ENCODE assay signal across 28 cellular contexts in genomic region chr11:13355191-13355590, GRCh38.
"Had no signal": no experiment of that assay in that cellular context is flagged by ENCODE, and none has a peak within 500 bp of the region (broad histone marks: within the 10 kb centered on the region; RNA-seq: fewer than 3 reads in every experiment).

No MANE protein-coding gene starts in this region.

- FAIRE-seq: endothelial cell of umbilical vein, keratinocyte had no signal

- H3K9ac ChIP-seq: neural progenitor cell had no signal

- H3K4me2 ChIP-seq: neural progenitor cell had no signal

- H3K4me1 Mint-ChIP-seq: nephron; stimulated activated naive CD8-positive, alpha-beta T cell treated with anti-CD3 and anti-CD28 coated beads, Interleukin-15, amount 100 ng/mL, for 72 hours had no signal

- H3K9me3 ChIP-seq: colonic mucosa, esophagus muscularis mucosa, gastroesophageal sphincter, left lung, prostate gland, sigmoid colon, spleen, suprapubic skin, transverse colon, upper lobe of right lung, uterus had no signal

- H3K4me3 Mint-ChIP-seq: dendritic cell treated with granulocyte-macrophage colony-stimulating factor and Interleukin-4, amounts not matched to agents 40 ng/mL and 50 ng/mL, for 4 days; naive thymus-derived CD4-positive, alpha-beta T cell; nephron; neural progenitor cell; stimulated activated naive CD8-positive, alpha-beta T cell treated with anti-CD3 and anti-CD28 coated beads, Interleukin-15, amount 100 ng/mL, for 72 hours had no signal

- H3K4me3 ChIP-seq: colonic mucosa, esophagus muscularis mucosa, gastroesophageal sphincter, left lung, neural progenitor cell, prostate gland, sigmoid colon, skin epidermis, spleen, suprapubic skin, transverse colon, upper lobe of right lung, uterus had no signal

- H3K27me3 ChIP-seq: colonic mucosa, esophagus muscularis mucosa, foreskin keratinocyte, gastroesophageal sphincter, left lung, neural progenitor cell, sigmoid colon, spleen, suprapubic skin, transverse colon, upper lobe of right lung, uterus had no signal

- DNase-seq: colonic mucosa; effector memory CD4-positive, alpha-beta T cell; foreskin keratinocyte; left cardiac atrium; left lung; mesendoderm; midbrain; naive thymus-derived CD4-positive, alpha-beta T cell; nucleus accumbens; right cardiac atrium; sigmoid colon; spleen; stimulated activated CD4-positive, alpha-beta T cell treated with anti-CD3 and anti-CD28 coated beads, Interleukin-4, amount 100 ng/mL, for 4 hours; stimulated activated naive CD4-positive, alpha-beta T cell; stimulated activated naive CD8-positive, alpha-beta T cell treated with anti-CD3 and anti-CD28 coated beads, Interleukin-15, amount 100 ng/mL, for 72 hours; transverse colon; upper lobe of right lung; uterus had no signal

- H3K27ac Mint-ChIP-seq: dendritic cell treated with granulocyte-macrophage colony-stimulating factor and Interleukin-4, amounts not matched to agents 40 ng/mL and 50 ng/mL, for 4 days; nephron; neural progenitor cell had no signal

- H3K36me3 ChIP-seq: colonic mucosa, neural progenitor cell, prostate gland, uterus had no signal

- H3K27me3 Mint-ChIP-seq: dendritic cell treated with granulocyte-macrophage colony-stimulating factor and Interleukin-4, amounts not matched to agents 40 ng/mL and 50 ng/mL, for 4 days; naive thymus-derived CD4-positive, alpha-beta T cell; stimulated activated naive CD8-positive, alpha-beta T cell treated with anti-CD3 and anti-CD28 coated beads, Interleukin-15, amount 100 ng/mL, for 72 hours had no signal

- H3K9me3 Mint-ChIP-seq: dendritic cell treated with granulocyte-macrophage colony-stimulating factor and Interleukin-4, amounts not matched to agents 40 ng/mL and 50 ng/mL, for 4 days; naive thymus-derived CD4-positive, alpha-beta T cell; nephron; neural progenitor cell; stimulated activated naive CD8-positive, alpha-beta T cell treated with anti-CD3 and anti-CD28 coated beads, Interleukin-15, amount 100 ng/mL, for 72 hours had no signal

- H2AFZ ChIP-seq: neural progenitor cell had no signal

- H3K4me1 ChIP-seq: colonic mucosa, esophagus muscularis mucosa, foreskin keratinocyte, gastroesophageal sphincter, left lung, prostate gland, sigmoid colon, spleen, suprapubic skin, transverse colon, upper lobe of right lung, uterus had no signal

- H3K36me3 Mint-ChIP-seq: neural progenitor cell had no signal

- H3K27ac ChIP-seq: colonic mucosa, esophagus muscularis mucosa, foreskin keratinocyte, gastroesophageal sphincter, left lung, neural progenitor cell, prostate gland, sigmoid colon, skin epidermis, spleen, suprapubic skin, transverse colon, upper lobe of right lung, uterus had no signal

- ATAC-seq: gastroesophageal sphincter; left cardiac atrium; left lung; naive thymus-derived CD4-positive, alpha-beta T cell; right cardiac atrium; stimulated activated naive CD8-positive, alpha-beta T cell treated with anti-CD3 and anti-CD28 coated beads, Interleukin-15, amount 100 ng/mL, for 72 hours; upper lobe of right lung had no signal
